Comparison of ENCODE assay signal across 1 cellular context in genomic region chr6:122081921-122082320, GRCh38.
TF ChIP-seq lines count a peak whose summit lies in the region.

No MANE protein-coding gene starts in this region.

TF ChIP-seq in HepG2, 621 proteins besides CTCF, POLR2A, EP300 and RAD21:
- TF ChIP-seq ZSCAN22 (CRISPR knock-in tag; IDR thresholded peaks at IDR 0.05) (no peak), ZNF264 (CRISPR knock-in tag; IDR thresholded peaks at IDR 0.05) (no peak), ZBTB10 (CRISPR knock-in tag; IDR thresholded peaks at IDR 0.05; ENCODE audit: borderline replicate concordance) (no peak), ZNF761 (CRISPR knock-in tag; conservative IDR thresholded peaks at IDR 0.05) (no peak), FOXJ3 (CRISPR knock-in tag; IDR thresholded peaks at IDR 0.05; ENCODE audit: borderline replicate concordance) (no peak)
TF ChIP-seq in HepG2: peak in this region for 0.
